Comparison of ENCODE assay signal across 1 cellular context in the genomic region with DNA sequence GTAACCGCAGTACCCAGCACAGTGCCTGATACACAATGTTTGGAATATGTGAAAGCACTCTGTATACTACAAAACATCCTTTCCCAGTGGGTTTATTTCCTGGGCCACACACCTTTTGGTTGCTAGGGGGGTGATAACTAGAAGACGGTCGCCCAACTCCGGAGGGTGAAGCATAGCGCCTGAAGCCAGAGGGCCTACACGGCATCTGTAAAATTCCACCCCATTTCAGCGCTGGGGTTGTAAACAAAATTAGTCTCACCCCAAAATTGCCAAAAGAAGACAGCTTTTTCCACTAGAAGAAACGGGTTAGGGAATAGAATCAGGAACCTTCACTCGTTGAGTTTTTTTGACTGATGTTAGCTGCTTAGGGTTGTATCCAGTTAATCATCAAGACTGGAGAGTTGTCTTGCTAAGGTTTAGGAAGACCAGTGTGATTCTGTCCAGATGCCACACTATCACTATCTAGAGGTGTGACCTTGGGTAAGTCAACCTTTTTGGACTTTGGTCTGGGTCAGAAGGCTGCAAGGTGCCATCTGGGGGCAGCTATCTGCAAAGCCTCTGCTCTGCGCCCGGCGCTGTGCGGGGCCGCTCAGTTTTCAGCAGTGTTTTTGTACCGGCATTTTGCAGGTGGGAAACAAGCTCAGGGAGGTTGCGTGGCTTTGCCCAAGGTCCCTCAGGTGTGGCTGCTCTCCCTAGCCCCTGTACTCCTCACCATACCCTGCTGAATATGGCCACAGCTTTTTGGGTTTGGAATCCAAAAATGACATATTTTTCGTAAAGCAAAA.
TF ChIP-seq lines count a peak whose summit lies in the region.

No MANE protein-coding gene starts in this region.

TF ChIP-seq in HepG2, 621 proteins besides CTCF, POLR2A, EP300 and RAD21 (continues in another document):
- 0 out of 2 replicates have a peak, but pooled peaks have one; percentile 36 for TF ChIP-seq ZNF564 (CRISPR knock-in tag; IDR thresholded peaks at IDR 0.05)
- TF ChIP-seq KLF11 (CRISPR knock-in tag; IDR thresholded peaks at IDR 0.05) = no peak
- TF ChIP-seq RARA (CRISPR knock-in tag; IDR thresholded peaks at IDR 0.05) = peak; percentile 80
- TF ChIP-seq, protein P1, sequence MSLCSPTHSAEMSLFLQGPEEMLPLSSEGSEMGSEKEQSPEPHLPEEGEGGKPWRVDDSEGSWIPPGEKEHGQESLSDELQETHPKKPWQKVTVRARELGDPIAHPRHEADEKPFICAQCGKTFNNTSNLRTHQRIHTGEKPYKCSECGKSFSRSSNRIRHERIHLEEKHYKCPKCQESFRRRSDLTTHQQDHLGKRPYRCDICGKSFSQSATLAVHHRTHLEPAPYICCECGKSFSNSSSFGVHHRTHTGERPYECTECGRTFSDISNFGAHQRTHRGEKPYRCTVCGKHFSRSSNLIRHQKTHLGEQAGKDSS (CRISPR knock-in tag; IDR thresholded peaks at IDR 0.05; ENCODE audit: borderline replicate concordance, low read depth) = peak; percentile 65; the same call in 1 of the 2 replicates
- TF ChIP-seq, protein P2, sequence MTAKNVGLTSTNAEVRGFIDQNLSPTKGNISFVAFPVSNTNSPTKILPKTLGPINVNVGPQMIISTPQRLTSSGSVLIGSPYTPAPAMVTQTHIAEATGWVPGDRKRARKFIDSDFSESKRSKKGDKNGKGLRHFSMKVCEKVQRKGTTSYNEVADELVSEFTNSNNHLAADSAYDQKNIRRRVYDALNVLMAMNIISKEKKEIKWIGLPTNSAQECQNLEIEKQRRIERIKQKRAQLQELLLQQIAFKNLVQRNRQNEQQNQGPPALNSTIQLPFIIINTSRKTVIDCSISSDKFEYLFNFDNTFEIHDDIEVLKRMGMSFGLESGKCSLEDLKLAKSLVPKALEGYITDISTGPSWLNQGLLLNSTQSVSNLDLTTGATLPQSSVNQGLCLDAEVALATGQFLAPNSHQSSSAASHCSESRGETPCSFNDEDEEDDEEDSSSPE (CRISPR knock-in tag; IDR thresholded peaks at IDR 0.05) = no peak
- no peak for TF ChIP-seq REXO4 (CRISPR knock-in tag; IDR thresholded peaks at IDR 0.05; ENCODE audit: borderline replicate concordance)
- no peak for TF ChIP-seq KAT8 (CRISPR knock-in tag; IDR thresholded peaks at IDR 0.05)
- TF ChIP-seq, protein P3, sequence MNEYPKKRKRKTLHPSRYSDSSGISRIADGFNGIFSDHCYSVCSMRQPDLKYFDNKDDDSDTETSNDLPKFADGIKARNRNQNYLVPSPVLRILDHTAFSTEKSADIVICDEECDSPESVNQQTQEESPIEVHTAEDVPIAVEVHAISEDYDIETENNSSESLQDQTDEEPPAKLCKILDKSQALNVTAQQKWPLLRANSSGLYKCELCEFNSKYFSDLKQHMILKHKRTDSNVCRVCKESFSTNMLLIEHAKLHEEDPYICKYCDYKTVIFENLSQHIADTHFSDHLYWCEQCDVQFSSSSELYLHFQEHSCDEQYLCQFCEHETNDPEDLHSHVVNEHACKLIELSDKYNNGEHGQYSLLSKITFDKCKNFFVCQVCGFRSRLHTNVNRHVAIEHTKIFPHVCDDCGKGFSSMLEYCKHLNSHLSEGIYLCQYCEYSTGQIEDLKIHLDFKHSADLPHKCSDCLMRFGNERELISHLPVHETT (CRISPR knock-in tag; conservative IDR thresholded peaks at IDR 0.05) = no peak
- TF ChIP-seq DR1 (CRISPR knock-in tag; IDR thresholded peaks at IDR 0.05) = peak; percentile 12; the same call in 1 of the 2 replicates
- no peak for TF ChIP-seq RNF2 (conservative IDR thresholded peaks at IDR 0.05; ENCODE audit: low read depth)
- TF ChIP-seq MEIS2 (CRISPR knock-in tag; IDR thresholded peaks at IDR 0.05) = no peak
- no peak for TF ChIP-seq TCF12 (IDR thresholded peaks at IDR 0.05)
- TF ChIP-seq TCF12 (CRISPR knock-in tag; IDR thresholded peaks at IDR 0.05) = no peak
- peak; percentile 79 for TF ChIP-seq POLR2G (IDR thresholded peaks at IDR 0.05; ENCODE audit: low read depth, low read length)
- TF ChIP-seq, protein P4, sequence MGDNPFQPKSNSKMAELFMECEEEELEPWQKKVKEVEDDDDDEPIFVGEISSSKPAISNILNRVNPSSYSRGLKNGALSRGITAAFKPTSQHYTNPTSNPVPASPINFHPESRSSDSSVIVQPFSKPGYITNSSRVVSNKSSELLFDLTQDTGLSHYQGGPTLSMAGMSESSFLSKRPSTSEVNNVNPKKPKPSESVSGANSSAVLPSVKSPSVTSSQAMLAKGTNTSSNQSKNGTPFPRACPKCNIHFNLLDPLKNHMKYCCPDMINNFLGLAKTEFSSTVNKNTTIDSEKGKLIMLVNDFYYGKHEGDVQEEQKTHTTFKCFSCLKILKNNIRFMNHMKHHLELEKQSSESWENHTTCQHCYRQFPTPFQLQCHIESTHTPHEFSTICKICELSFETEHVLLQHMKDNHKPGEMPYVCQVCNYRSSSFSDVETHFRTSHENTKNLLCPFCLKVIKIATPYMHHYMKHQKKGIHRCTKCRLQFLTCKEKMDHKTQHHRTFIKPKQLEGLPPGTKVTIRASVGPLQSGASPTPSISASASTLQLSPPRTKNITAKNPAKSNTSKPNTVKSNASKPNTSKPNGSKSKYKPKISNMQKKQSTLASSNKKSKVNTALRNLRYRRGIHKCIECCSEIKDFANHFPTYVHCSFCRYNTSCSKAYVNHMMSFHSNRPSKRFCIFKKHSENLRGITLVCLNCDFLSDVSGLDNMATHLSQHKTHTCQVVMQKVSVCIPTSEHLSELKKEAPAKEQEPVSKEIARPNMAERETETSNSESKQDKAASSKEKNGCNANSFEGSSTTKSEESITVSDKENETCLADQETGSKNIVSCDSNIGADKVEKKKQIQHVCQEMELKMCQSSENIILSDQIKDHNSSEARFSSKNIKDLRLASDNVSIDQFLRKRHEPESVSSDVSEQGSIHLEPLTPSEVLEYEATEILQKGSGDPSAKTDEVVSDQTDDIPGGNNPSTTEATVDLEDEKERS (CRISPR knock-in tag; IDR thresholded peaks at IDR 0.05) = no peak
- peak; percentile 45 for TF ChIP-seq XRCC5 (optimal IDR thresholded peaks at IDR 0.05; ENCODE audit: low read length)
- no peak for TF ChIP-seq ZNF230 (CRISPR knock-in tag; IDR thresholded peaks at IDR 0.05)
- TF ChIP-seq ZNF207 (IDR thresholded peaks at IDR 0.05; ENCODE audit: borderline replicate concordance) = no peak
- 0 out of 2 replicates have a peak, but pooled peaks have one; percentile 45 for TF ChIP-seq EEA1 (CRISPR knock-in tag; IDR thresholded peaks at IDR 0.05; ENCODE audit: borderline replicate concordance)
- TF ChIP-seq, protein P5, sequence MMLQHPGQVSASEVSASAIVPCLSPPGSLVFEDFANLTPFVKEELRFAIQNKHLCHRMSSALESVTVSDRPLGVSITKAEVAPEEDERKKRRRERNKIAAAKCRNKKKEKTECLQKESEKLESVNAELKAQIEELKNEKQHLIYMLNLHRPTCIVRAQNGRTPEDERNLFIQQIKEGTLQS (CRISPR knock-in tag; IDR thresholded peaks at IDR 0.05) = no peak
- 0 out of 2 replicates have a peak, but pooled peaks have one; percentile 5 for TF ChIP-seq GZF1 (CRISPR knock-in tag; IDR thresholded peaks at IDR 0.05)
- TF ChIP-seq ASH2L (IDR thresholded peaks at IDR 0.05; ENCODE audit: insufficient read length, low read depth, low read length) = peak; percentile 96
- TF ChIP-seq HDAC1 (CRISPR knock-in tag; IDR thresholded peaks at IDR 0.05) = peak; percentile 53
- no peak for TF ChIP-seq ZNF747 (CRISPR knock-in tag; IDR thresholded peaks at IDR 0.05; ENCODE audit: borderline replicate concordance)
- TF ChIP-seq, protein P6, sequence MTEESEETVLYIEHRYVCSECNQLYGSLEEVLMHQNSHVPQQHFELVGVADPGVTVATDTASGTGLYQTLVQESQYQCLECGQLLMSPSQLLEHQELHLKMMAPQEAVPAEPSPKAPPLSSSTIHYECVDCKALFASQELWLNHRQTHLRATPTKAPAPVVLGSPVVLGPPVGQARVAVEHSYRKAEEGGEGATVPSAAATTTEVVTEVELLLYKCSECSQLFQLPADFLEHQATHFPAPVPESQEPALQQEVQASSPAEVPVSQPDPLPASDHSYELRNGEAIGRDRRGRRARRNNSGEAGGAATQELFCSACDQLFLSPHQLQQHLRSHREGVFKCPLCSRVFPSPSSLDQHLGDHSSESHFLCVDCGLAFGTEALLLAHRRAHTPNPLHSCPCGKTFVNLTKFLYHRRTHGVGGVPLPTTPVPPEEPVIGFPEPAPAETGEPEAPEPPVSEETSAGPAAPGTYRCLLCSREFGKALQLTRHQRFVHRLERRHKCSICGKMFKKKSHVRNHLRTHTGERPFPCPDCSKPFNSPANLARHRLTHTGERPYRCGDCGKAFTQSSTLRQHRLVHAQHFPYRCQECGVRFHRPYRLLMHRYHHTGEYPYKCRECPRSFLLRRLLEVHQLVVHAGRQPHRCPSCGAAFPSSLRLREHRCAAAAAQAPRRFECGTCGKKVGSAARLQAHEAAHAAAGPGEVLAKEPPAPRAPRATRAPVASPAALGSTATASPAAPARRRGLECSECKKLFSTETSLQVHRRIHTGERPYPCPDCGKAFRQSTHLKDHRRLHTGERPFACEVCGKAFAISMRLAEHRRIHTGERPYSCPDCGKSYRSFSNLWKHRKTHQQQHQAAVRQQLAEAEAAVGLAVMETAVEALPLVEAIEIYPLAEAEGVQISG (CRISPR knock-in tag; IDR thresholded peaks at IDR 0.05) = peak; percentile 60; the same call in 1 of the 2 replicates
- TF ChIP-seq TGIF2 (CRISPR knock-in tag; IDR thresholded peaks at IDR 0.05) = no peak
- TF ChIP-seq NRL (CRISPR knock-in tag; IDR thresholded peaks at IDR 0.05; ENCODE audit: borderline replicate concordance) = peak; percentile 59; the same call in 1 of the 2 replicates
- TF ChIP-seq SIN3A (IDR thresholded peaks at IDR 0.05; ENCODE audit: borderline replicate concordance, low read depth, low read length) = peak; percentile 36; the same call in 1 of the 2 replicates
- TF ChIP-seq HNF4A (CRISPR knock-in tag; IDR thresholded peaks at IDR 0.05) = peak; percentile 98
- TF ChIP-seq ADNP (CRISPR knock-in tag; IDR thresholded peaks at IDR 0.05) = no peak
- no peak for TF ChIP-seq ZNF20 (CRISPR knock-in tag; IDR thresholded peaks at IDR 0.05)
- TF ChIP-seq HNRNPH1 (optimal IDR thresholded peaks at IDR 0.05; ENCODE audit: low read depth, low read length) = no peak
- no peak for TF ChIP-seq JUNB (CRISPR knock-in tag; IDR thresholded peaks at IDR 0.05; ENCODE audit: borderline replicate concordance)
- TF ChIP-seq GATAD1 (CRISPR knock-in tag; IDR thresholded peaks at IDR 0.05) = 0 out of 2 replicates have a peak, but pooled peaks have one; percentile 6
- TF ChIP-seq HES4 (CRISPR knock-in tag; IDR thresholded peaks at IDR 0.05; ENCODE audit: borderline replicate concordance) = no peak
- peak; percentile 21; the same call in 1 of the 2 replicates for TF ChIP-seq KDM2A (CRISPR knock-in tag; IDR thresholded peaks at IDR 0.05; ENCODE audit: borderline replicate concordance, low read depth)
- no peak; the same call in 1 of the 2 replicates for TF ChIP-seq ZKSCAN1 (IDR thresholded peaks at IDR 0.05; ENCODE audit: low read length)
- no peak for TF ChIP-seq RBAK (CRISPR knock-in tag; IDR thresholded peaks at IDR 0.05)
- TF ChIP-seq, protein P7, sequence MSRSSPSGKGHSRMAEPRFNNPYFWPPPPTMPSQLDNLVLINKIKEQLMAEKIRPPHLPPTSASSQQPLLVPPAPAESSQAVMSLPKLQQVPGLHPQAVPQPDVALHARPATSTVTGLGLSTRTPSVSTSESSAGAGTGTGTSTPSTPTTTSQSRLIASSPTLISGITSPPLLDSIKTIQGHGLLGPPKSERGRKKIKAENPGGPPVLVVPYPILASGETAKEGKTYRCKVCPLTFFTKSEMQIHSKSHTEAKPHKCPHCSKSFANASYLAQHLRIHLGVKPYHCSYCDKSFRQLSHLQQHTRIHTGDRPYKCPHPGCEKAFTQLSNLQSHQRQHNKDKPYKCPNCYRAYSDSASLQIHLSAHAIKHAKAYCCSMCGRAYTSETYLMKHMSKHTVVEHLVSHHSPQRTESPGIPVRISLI (CRISPR knock-in tag; IDR thresholded peaks at IDR 0.05; ENCODE audit: borderline replicate concordance) = 0 out of 2 replicates have a peak, but pooled peaks have one; percentile 10
- peak; percentile 26 for TF ChIP-seq HNRNPLL (IDR thresholded peaks at IDR 0.05; ENCODE audit: low read depth, low read length, poor library complexity, severe bottlenecking)
- TF ChIP-seq SMAD3 (CRISPR knock-in tag; IDR thresholded peaks at IDR 0.05) = peak; percentile 6; the same call in 1 of the 2 replicates
- TF ChIP-seq, protein P8, sequence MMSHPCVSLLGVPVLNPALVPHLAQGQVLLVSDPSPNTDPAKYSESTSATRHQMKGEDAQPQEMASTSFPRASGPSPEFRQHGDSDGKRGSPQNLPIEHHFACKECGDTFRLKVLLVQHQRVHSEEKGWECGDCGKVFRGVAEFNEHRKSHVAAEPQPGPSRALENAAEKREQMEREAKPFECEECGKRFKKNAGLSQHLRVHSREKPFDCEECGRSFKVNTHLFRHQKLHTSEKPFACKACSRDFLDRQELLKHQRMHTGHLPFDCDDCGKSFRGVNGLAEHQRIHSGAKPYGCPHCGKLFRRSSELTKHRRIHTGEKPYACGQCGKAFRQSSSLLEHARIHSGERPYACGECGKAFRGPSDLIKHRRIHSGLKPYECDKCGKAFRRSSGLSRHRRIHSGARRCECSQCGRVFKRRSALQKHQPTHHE (CRISPR knock-in tag; IDR thresholded peaks at IDR 0.05; ENCODE audit: borderline replicate concordance) = no peak; the same call in 1 of the 2 replicates
- TF ChIP-seq, protein P9, sequence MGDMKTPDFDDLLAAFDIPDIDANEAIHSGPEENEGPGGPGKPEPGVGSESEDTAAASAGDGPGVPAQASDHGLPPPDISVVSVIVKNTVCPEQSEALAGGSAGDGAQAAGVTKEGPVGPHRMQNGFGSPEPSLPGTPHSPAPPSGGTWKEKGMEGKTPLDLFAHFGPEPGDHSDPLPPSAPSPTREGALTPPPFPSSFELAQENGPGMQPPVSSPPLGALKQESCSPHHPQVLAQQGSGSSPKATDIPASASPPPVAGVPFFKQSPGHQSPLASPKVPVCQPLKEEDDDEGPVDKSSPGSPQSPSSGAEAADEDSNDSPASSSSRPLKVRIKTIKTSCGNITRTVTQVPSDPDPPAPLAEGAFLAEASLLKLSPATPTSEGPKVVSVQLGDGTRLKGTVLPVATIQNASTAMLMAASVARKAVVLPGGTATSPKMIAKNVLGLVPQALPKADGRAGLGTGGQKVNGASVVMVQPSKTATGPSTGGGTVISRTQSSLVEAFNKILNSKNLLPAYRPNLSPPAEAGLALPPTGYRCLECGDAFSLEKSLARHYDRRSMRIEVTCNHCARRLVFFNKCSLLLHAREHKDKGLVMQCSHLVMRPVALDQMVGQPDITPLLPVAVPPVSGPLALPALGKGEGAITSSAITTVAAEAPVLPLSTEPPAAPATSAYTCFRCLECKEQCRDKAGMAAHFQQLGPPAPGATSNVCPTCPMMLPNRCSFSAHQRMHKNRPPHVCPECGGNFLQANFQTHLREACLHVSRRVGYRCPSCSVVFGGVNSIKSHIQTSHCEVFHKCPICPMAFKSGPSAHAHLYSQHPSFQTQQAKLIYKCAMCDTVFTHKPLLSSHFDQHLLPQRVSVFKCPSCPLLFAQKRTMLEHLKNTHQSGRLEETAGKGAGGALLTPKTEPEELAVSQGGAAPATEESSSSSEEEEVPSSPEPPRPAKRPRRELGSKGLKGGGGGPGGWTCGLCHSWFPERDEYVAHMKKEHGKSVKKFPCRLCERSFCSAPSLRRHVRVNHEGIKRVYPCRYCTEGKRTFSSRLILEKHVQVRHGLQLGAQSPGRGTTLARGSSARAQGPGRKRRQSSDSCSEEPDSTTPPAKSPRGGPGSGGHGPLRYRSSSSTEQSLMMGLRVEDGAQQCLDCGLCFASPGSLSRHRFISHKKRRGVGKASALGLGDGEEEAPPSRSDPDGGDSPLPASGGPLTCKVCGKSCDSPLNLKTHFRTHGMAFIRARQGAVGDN (CRISPR knock-in tag; IDR thresholded peaks at IDR 0.05) = peak; percentile 73
- no peak for TF ChIP-seq BHLHE40 (IDR thresholded peaks at IDR 0.05; ENCODE audit: low read length)
- peak; percentile 33; the same call in 1 of the 2 replicates for TF ChIP-seq ZNF629 (CRISPR knock-in tag; conservative IDR thresholded peaks at IDR 0.05)
- TF ChIP-seq HNRNPK (IDR thresholded peaks at IDR 0.05; ENCODE audit: low read depth, low read length, poor library complexity, severe bottlenecking) = no peak
- TF ChIP-seq ZNF30 (CRISPR knock-in tag; IDR thresholded peaks at IDR 0.05) = no peak
